16 cellular contexts compared by ENCODE assay signal in genomic region chr7:139249179-139249822, GRCh38.
"Had no signal": no experiment of that assay in that cellular context is flagged by ENCODE, and none has a peak within 500 bp of the region (broad histone marks: within the 10 kb centered on the region; RNA-seq: fewer than 3 reads in every experiment).

No MANE protein-coding gene starts in this region.

- H3K4me1 ChIP-seq: body of pancreas, prostate gland had no signal

- H3K27me3 ChIP-seq: body of pancreas, dorsolateral prefrontal cortex, gastrocnemius medialis, tibial nerve had no signal

- DNase-seq: activated gamma-delta T cell treated with Interleukin-2 at 50 U/mL for 16 hours; activated T-cell treated with anti-CD3 and anti-CD28 coated beads, Interleukin-2, amount 50 U/mL, for 24 hours; body of pancreas; dorsolateral prefrontal cortex; endodermal cell; erythroblast; gastrocnemius medialis; head of caudate nucleus; kidney; right cardiac atrium had no signal

- H3K36me3 ChIP-seq: prostate gland had no signal

- H3K9me3 Mint-ChIP-seq: activated T-cell treated with anti-CD3 and anti-CD28 coated beads, Interleukin-2, amount 50 U/mL, for 24 hours; endodermal cell; stimulated activated naive CD8-positive, alpha-beta T cell treated with anti-CD3 and anti-CD28 coated beads, Interleukin-15, Interleukin-2, amounts not matched to agents 100 ng/mL and 50 ng/mL, for 24 hours had no signal

- H3K4me1 Mint-ChIP-seq: endodermal cell had no signal

- H3K27ac Mint-ChIP-seq: activated naive CD8-positive, alpha-beta T cell; activated T-cell treated with anti-CD3 and anti-CD28 coated beads, Interleukin-2, amount 50 U/mL, for 24 hours; endodermal cell; stimulated activated naive CD8-positive, alpha-beta T cell treated with anti-CD3 and anti-CD28 coated beads, Interleukin-15, Interleukin-2, amounts not matched to agents 100 ng/mL and 50 ng/mL, for 24 hours had no signal

- H3K27me3 Mint-ChIP-seq: activated naive CD8-positive, alpha-beta T cell; activated T-cell treated with anti-CD3 and anti-CD28 coated beads, Interleukin-2, amount 50 U/mL, for 24 hours; stimulated activated naive CD8-positive, alpha-beta T cell treated with anti-CD3 and anti-CD28 coated beads, Interleukin-15, Interleukin-2, amounts not matched to agents 100 ng/mL and 50 ng/mL, for 24 hours had no signal

- FAIRE-seq: kidney, urothelium cell line had no signal

- H3K4me3 Mint-ChIP-seq: activated naive CD8-positive, alpha-beta T cell; activated T-cell treated with anti-CD3 and anti-CD28 coated beads, Interleukin-2, amount 50 U/mL, for 24 hours; endodermal cell; stimulated activated naive CD8-positive, alpha-beta T cell treated with anti-CD3 and anti-CD28 coated beads, Interleukin-15, Interleukin-2, amounts not matched to agents 100 ng/mL and 50 ng/mL, for 24 hours had no signal

- H3K4me3 ChIP-seq: body of pancreas, dorsolateral prefrontal cortex, gastrocnemius medialis, prostate gland, tibial nerve had no signal

- H3K9me3 ChIP-seq: body of pancreas, gastrocnemius medialis, prostate gland, tibial nerve had no signal

- H3K27ac ChIP-seq: body of pancreas, dorsolateral prefrontal cortex, prostate gland, tibial nerve had no signal

- ATAC-seq: body of pancreas, gastrocnemius medialis, left lobe of liver, right cardiac atrium had no signal
